ENCODE assay signal across 12 cellular contexts in the genomic region with DNA sequence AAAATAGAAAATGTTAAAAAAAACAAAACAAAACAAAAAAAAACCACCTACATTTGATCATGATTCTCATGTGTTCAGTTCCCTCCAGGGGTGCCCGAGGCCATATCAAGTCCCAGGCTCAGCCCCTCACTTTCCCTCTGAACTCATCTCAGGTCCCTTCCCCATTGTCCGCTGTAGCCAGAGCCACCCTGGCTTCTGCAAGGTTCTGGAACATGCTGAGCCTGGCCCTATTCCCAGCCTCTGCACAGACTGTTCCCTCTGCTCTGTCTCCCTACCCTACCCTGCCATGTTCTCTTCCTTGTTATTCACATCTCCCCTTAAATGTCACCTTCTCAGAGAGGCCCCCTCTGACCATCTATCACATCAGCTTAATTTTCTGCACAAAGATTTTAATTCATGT. TPM values are rescaled to one million over a fixed set of nuclear protein-coding genes. Genes with fewer than 3 reads are reported as not detected.
DNase-seq lines count a peak whose midpoint lies in the region; ATAC-seq and TF ChIP-seq lines count a peak whose summit lies in the region.
"Had no signal": no experiment of that assay in that cellular context is flagged by ENCODE, and none has a peak within 500 bp of the region (broad histone marks: within the 10 kb centered on the region; RNA-seq: fewer than 3 reads in every experiment).

No MANE protein-coding gene starts in this region.

- peak overlapping the region; percentile 33 for H3K4me2 ChIP-seq in skeletal muscle satellite cell (ENCODE audit: low read length)

- DNase-seq in C1 segment of cervical spinal cord (lab: John Stamatoyannopoulos, UW) (peak in 9 of 14 donors; percentile 16 to 58 (median 41)), chondrocyte (ENCODE audit: low spot score) (peak; percentile 24), left lobe of liver (ENCODE audit: low spot score) (peak; percentile 91), progenitor cell of endocrine pancreas (ENCODE audit: low spot score, unreplicated experiment) (no peak), DMS79 treated with DMSO at 0.1 percent for 48 hours (lab: John Stamatoyannopoulos, UW) (no peak)
- no peak for DNase-seq in stimulated activated CD4-positive, alpha-beta T cell treated with anti-CD3 and anti-CD28 coated beads, Interleukin-4, amount 100 ng/mL, for 1 hour
- DNase-seq: NCI-H1436, NCI-H526, SJCRH30 had no signal

- no peak overlapping the region for H3K4me3 Mint-ChIP-seq in chondrocyte (ENCODE audit: unreplicated experiment)
- no peak overlapping the region for H3K4me3 Mint-ChIP-seq in progenitor cell of endocrine pancreas (ENCODE audit: low read depth)
- H3K4me3 Mint-ChIP-seq: B cell had no signal

- H3K4me1 Mint-ChIP-seq in chondrocyte (ENCODE audit: low read depth), result peaks cover 25% of the 10 kb centered on the region
- H3K4me1 Mint-ChIP-seq in progenitor cell of endocrine pancreas (ENCODE audit: low read depth), result peaks cover 4% of the 10 kb centered on the region

- H3K27ac Mint-ChIP-seq in chondrocyte (ENCODE audit: unreplicated experiment) (no peak overlapping the region), progenitor cell of endocrine pancreas (no peak overlapping the region)
- H3K27ac Mint-ChIP-seq: B cell had no signal

- H3K4me3 ChIP-seq in skeletal muscle satellite cell (ENCODE audit: low read length), result no peak overlapping the region
- H3K4me3 ChIP-seq: SJCRH30 had no signal

- H3K36me3 ChIP-seq in skeletal muscle satellite cell (ENCODE audit: insufficient read depth, low read length), result no peaks in the 10 kb centered on the region
- H3K36me3 ChIP-seq: SJCRH30 had no signal

- no peak overlapping the region for H3K9ac ChIP-seq in skeletal muscle satellite cell (ENCODE audit: low read depth, low read length)

- H3K27me3 ChIP-seq in skeletal muscle satellite cell (ENCODE audit: control insufficient read depth, insufficient read depth, low read length), result no peaks in the 10 kb centered on the region
- H3K27me3 ChIP-seq: SJCRH30 had no signal

- H3K27me3 Mint-ChIP-seq in chondrocyte (ENCODE audit: low read depth) (no peaks in the 10 kb centered on the region), progenitor cell of endocrine pancreas (no peaks in the 10 kb centered on the region)
- H3K27me3 Mint-ChIP-seq: B cell had no signal

- ATAC-seq in left lobe of liver (peak; percentile 86), GM21737 (IDR thresholded peaks at IDR 0.05; ENCODE audit: unreplicated experiment) (no peak)

- peaks cover 20% of the 10 kb centered on the region for H3K4me1 ChIP-seq in skeletal muscle satellite cell (ENCODE audit: control insufficient read depth, insufficient read depth, low read length)
- H3K4me1 ChIP-seq: SJCRH30 had no signal

- no peak for TF ChIP-seq CTCF in chondrocyte (IDR thresholded peaks at IDR 0.05)
- no peak for TF ChIP-seq CTCF in progenitor cell of endocrine pancreas (IDR thresholded peaks at IDR 0.05; ENCODE audit: unreplicated experiment)

- H3K9me3 Mint-ChIP-seq in chondrocyte (ENCODE audit: low read depth) (peaks cover 4% of the 10 kb centered on the region), progenitor cell of endocrine pancreas (ENCODE audit: low read depth) (peaks cover 3% of the 10 kb centered on the region)

- H3K36me3 Mint-ChIP-seq in chondrocyte (ENCODE audit: low read depth) (peaks cover 11% of the 10 kb centered on the region), progenitor cell of endocrine pancreas (ENCODE audit: insufficient read depth) (peaks cover 6% of the 10 kb centered on the region)

- H3K9me3 ChIP-seq in skeletal muscle satellite cell (replicated peaks; ENCODE audit: low read length), result no peaks in the 10 kb centered on the region

RNA-seq across cellular contexts. Expression of a gene that starts 46.9 kb away (rescaled TPM):
- total RNA-seq in chondrocyte (30.4 to 34.3 TPM (median 33.6 TPM) in 3 replicates), left lobe of liver (39.0 TPM), progenitor cell of endocrine pancreas (16.1 and 17.5 TPM in 2 replicates)
- 15.9 and 21.0 TPM in 2 replicates for total RNA-seq in skeletal muscle satellite cell (2012; rRNA removed)

RNA-seq across cellular contexts. Expression of a gene that starts 49.3 kb away (rescaled TPM):
- total RNA-seq in chondrocyte (47.3 to 52.8 TPM (median 51.9 TPM) in 3 replicates), left lobe of liver (10.5 TPM), progenitor cell of endocrine pancreas (35.6 and 38.1 TPM in 2 replicates)
- total RNA-seq in skeletal muscle satellite cell (2012; rRNA removed), result 39.0 and 51.8 TPM in 2 replicates

Comparison
In these comparisons a context has a peak if more than half of its experiments do, and no peak if none do; other contexts are left out.
1. DNase-seq: peak in C1 segment of cervical spinal cord (9 of 14), chondrocyte (single experiment) and left lobe of liver (single experiment); none in stimulated activated CD4-positive, alpha-beta T cell treated with anti-CD3 and anti-CD28 coated beads, Interleukin-4, amount 100 ng/mL, for 1 hour (single experiment), progenitor cell of endocrine pancreas (single experiment) and DMS79 treated with DMSO at 0.1 percent for 48 hours (single experiment).